22 cellular contexts compared by ENCODE assay signal in the genomic region with DNA sequence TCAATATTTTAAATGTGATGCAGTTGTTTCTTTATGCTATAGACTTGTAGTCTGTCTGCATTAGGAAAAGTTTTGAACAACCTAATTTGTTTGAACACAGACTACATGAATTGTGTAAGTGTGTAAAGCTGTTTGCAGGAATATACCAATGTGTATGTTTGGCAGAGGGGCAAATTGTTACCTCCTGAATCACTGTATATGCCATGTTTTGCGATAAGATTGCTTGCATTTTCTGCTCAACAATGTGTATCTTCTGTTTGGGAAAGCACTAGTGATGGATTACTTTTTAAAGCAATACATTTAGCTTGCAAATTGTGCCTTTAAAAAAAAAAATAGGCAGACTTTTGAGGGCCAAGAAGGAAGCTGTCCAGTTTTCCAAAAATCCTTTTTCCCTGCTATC.
"Had no signal": no experiment of that assay in that cellular context is flagged by ENCODE, and none has a peak within 500 bp of the region (broad histone marks: within the 10 kb centered on the region; RNA-seq: fewer than 3 reads in every experiment).

No MANE protein-coding gene starts in this region.

- H3K4me3 ChIP-seq: dorsolateral prefrontal cortex, gastrocnemius medialis, lower lobe of right lung, ovary, psoas muscle, sigmoid colon, stomach, thyroid gland, vagina had no signal

- ATAC-seq: gastrocnemius medialis; left ventricle myocardium superior; lower lobe of right lung; natural killer cell; psoas muscle; right cardiac atrium; stimulated activated effector memory CD8-positive, alpha-beta T cell treated with anti-CD3 and anti-CD28 coated beads, Interleukin-12 subunit alpha, Interleukin-12 subunit beta, amount 100 ng/mL, for 72 hours had no signal

- DNase-seq: dorsolateral prefrontal cortex; effector CD4-positive, alpha-beta T cell; foreskin fibroblast; gastrocnemius medialis; head of caudate nucleus; left ventricle myocardium superior; lower lobe of right lung; natural killer cell; occipital lobe; ovary; posterior cingulate gyrus; psoas muscle; right cardiac atrium; sigmoid colon; stimulated activated CD4-positive, alpha-beta T cell treated with anti-CD3 and anti-CD28 coated beads, Interleukin-2, amount 100 ng/mL, for 24 hours; stimulated activated CD4-positive, alpha-beta T cell treated with anti-CD3 and anti-CD28 coated beads, Interleukin-4, amount 100 ng/mL, for 24 hours; stimulated activated naive CD4-positive, alpha-beta T cell treated with Interleukin-2 at 50 U/mL for 16 hours; stomach; thyroid gland; trophoblast cell had no signal

- H3K36me3 ChIP-seq: ovary had no signal

- H3K27ac ChIP-seq: gastrocnemius medialis, lower lobe of right lung, ovary, psoas muscle, sigmoid colon, stomach, thyroid gland, vagina had no signal

- H3K27ac Mint-ChIP-seq: stimulated activated effector memory CD8-positive, alpha-beta T cell treated with anti-CD3 and anti-CD28 coated beads, Interleukin-12 subunit alpha, Interleukin-12 subunit beta, amount 100 ng/mL, for 72 hours had no signal

- H3K9me3 Mint-ChIP-seq: natural killer cell; stimulated activated effector memory CD8-positive, alpha-beta T cell treated with anti-CD3 and anti-CD28 coated beads, Interleukin-12 subunit alpha, Interleukin-12 subunit beta, amount 100 ng/mL, for 72 hours had no signal

- H3K4me3 Mint-ChIP-seq: natural killer cell; stimulated activated effector memory CD8-positive, alpha-beta T cell treated with anti-CD3 and anti-CD28 coated beads, Interleukin-12 subunit alpha, Interleukin-12 subunit beta, amount 100 ng/mL, for 72 hours had no signal

- H3K27me3 ChIP-seq: dorsolateral prefrontal cortex, gastrocnemius medialis, ovary, sigmoid colon, stomach, thyroid gland, vagina had no signal

- H3K9me3 ChIP-seq: gastrocnemius medialis, lower lobe of right lung, ovary, psoas muscle, sigmoid colon, stomach, thyroid gland, vagina had no signal

- H3K4me1 ChIP-seq: gastrocnemius medialis, psoas muscle had no signal
